In genomic region chr19:16927883-16928282, GRCh38 we compare ENCODE assay signal across 28 cellular contexts. TPM values are rescaled to one million over a fixed set of nuclear protein-coding genes. Genes with fewer than 3 reads are reported as not detected.
"Had no signal": no experiment of that assay in that cellular context is flagged by ENCODE, and none has a peak within 500 bp of the region (broad histone marks: within the 10 kb centered on the region; RNA-seq: fewer than 3 reads in every experiment).

No MANE protein-coding gene starts in this region.

- H3K4me3 Mint-ChIP-seq: immature natural killer cell; memory B cell; naive thymus-derived CD8-positive, alpha-beta T cell; nephron; neural crest cell; stimulated activated memory B cell treated with anti-CD40 and anti-IgM and Interleukin-4, amounts not matched to agents 10 μg/mL and 1 μg/mL and 100 μg/mL, for 72 hours; stimulated activated naive CD8-positive, alpha-beta T cell treated with anti-CD3 and anti-CD28 coated beads, Interleukin-15, amount 100 ng/mL, for 72 hours; type B pancreatic cell had no signal

- H3K36me3 ChIP-seq: neutrophil, right atrium auricular region, right lobe of liver, tibial nerve, uterus had no signal

- H3K9ac ChIP-seq: parathyroid adenoma had no signal

- ATAC-seq: naive thymus-derived CD8-positive, alpha-beta T cell; right lobe of liver; stimulated activated memory B cell treated with anti-CD40 and anti-IgM and Interleukin-4, amounts not matched to agents 10 μg/mL and 1 μg/mL and 100 μg/mL, for 72 hours; stimulated activated naive CD8-positive, alpha-beta T cell treated with anti-CD3 and anti-CD28 coated beads, Interleukin-15, amount 100 ng/mL, for 72 hours had no signal

- H3K4me1 Mint-ChIP-seq: immature natural killer cell; memory B cell; naive thymus-derived CD8-positive, alpha-beta T cell; nephron; neural crest cell; stimulated activated memory B cell treated with anti-CD40 and anti-IgM and Interleukin-4, amounts not matched to agents 10 μg/mL and 1 μg/mL and 100 μg/mL, for 72 hours had no signal

- H3K27me3 Mint-ChIP-seq: progenitor cell of endocrine pancreas; stimulated activated naive CD8-positive, alpha-beta T cell treated with anti-CD3 and anti-CD28 coated beads, Interleukin-15, amount 100 ng/mL, for 72 hours; type B pancreatic cell had no signal

- H3K9me3 ChIP-seq: neutrophil, right lobe of liver, uterus had no signal

- FAIRE-seq: islet of Langerhans had no signal

- H3K4me3 ChIP-seq: left ventricle myocardium inferior, right atrium auricular region, right lobe of liver, smooth muscle cell, tibial nerve, uterus had no signal

- H3K4me1 ChIP-seq: left ventricle myocardium inferior, parathyroid adenoma, right atrium auricular region, right lobe of liver, tibial nerve, uterus had no signal

- DNase-seq: hippocampal formation; immature natural killer cell; left ventricle myocardium inferior; naive thymus-derived CD8-positive, alpha-beta T cell; occipital lobe; right lobe of liver; stimulated activated CD4-positive, alpha-beta T cell treated with anti-CD3 and anti-CD28 coated beads, Interleukin-1b, Interleukin-23, amount 100 ng/mL, for 48 hours; stimulated activated CD4-positive, alpha-beta T cell treated with anti-CD3 and anti-CD28 coated beads, Interleukin-2, amount 100 ng/mL, for 48 hours; stimulated activated CD4-positive, alpha-beta T cell treated with anti-CD3 and anti-CD28 coated beads, Interleukin-4, amount 100 ng/mL, for 4 hours; stimulated activated CD8-positive, alpha-beta memory T cell treated with anti-CD3 and anti-CD28 coated beads, Interleukin-4, amount 100 ng/mL, for 48 hours; stimulated activated naive CD4-positive, alpha-beta T cell treated with Interleukin-2 at 50 U/mL for 16 hours; stimulated activated naive CD8-positive, alpha-beta T cell treated with anti-CD3 and anti-CD28 coated beads, Interleukin-15, amount 100 ng/mL, for 72 hours; substantia nigra; uterus had no signal

- H3K27me3 ChIP-seq: neutrophil, right atrium auricular region, right lobe of liver, tibial nerve, uterus had no signal

- H3K27ac Mint-ChIP-seq: immature natural killer cell; memory B cell; nephron; progenitor cell of endocrine pancreas; stimulated activated memory B cell treated with anti-CD40 and anti-IgM and Interleukin-4, amounts not matched to agents 10 μg/mL and 1 μg/mL and 100 μg/mL, for 72 hours; stimulated activated naive CD8-positive, alpha-beta T cell treated with anti-CD3 and anti-CD28 coated beads, Interleukin-15, amount 100 ng/mL, for 72 hours; type B pancreatic cell had no signal

- H3K27ac ChIP-seq: left ventricle myocardium inferior, neutrophil, parathyroid adenoma, right atrium auricular region, right lobe of liver, tibial nerve, uterus had no signal

RNA-seq across cellular contexts. Expression of gene F2RL3, which starts 39.1 kb away (rescaled TPM):
- total RNA-seq: naive thymus-derived CD8-positive, alpha-beta T cell; neural crest cell; progenitor cell of endocrine pancreas; renal cortical epithelial cell; temporal lobe had no signal
